14 cellular contexts compared by ENCODE assay signal in genomic region chr7:106887376-106887775, GRCh38. TPM values are rescaled to one million over a fixed set of nuclear protein-coding genes. Genes with fewer than 3 reads are reported as not detected.
DNase-seq lines count a peak whose midpoint lies in the region; ATAC-seq and TF ChIP-seq lines count a peak whose summit lies in the region.
"Had no signal": no experiment of that assay in that cellular context is flagged by ENCODE, and none has a peak within 500 bp of the region (broad histone marks: within the 10 kb centered on the region; RNA-seq: fewer than 3 reads in every experiment).

No MANE protein-coding gene starts in this region.

- ATAC-seq in activated CD8-positive, alpha-beta T cell treated with anti-CD3 and anti-CD28 coated beads for 36 hours: peak; percentile 47
- ATAC-seq in activated CD8-positive, alpha-beta T cell treated with anti-CD3 and anti-CD28 coated beads, Interleukin-2, amount 10 ng/mL, durations not matched to agents 7 days and 5 days: no peak
- ATAC-seq in GM21528 (IDR thresholded peaks at IDR 0.05; ENCODE audit: low FRiP score, unreplicated experiment): peak; percentile 59
- ATAC-seq in HG03108 (IDR thresholded peaks at IDR 0.05; ENCODE audit: unreplicated experiment): peak; percentile 72
- no peak for ATAC-seq in memory B cell (ENCODE audit: low read depth)
- ATAC-seq: naive thymus-derived CD4-positive, alpha-beta T cell; PC-3 had no signal

- POLR2A ChIA-PET in activated CD8-positive, alpha-beta T cell treated with anti-CD3 and anti-CD28 coated beads for 36 hours (lab: Charles Lee): interaction anchor here (1.0 kb wide), 1 partner anchor 10 kb away, joined by 3 read pairs; no protein-coding TSS in a partner anchor
- POLR2A ChIA-PET in activated CD8-positive, alpha-beta T cell treated with anti-CD3 and anti-CD28 coated beads, Interleukin-2, amount 10 ng/mL, durations not matched to agents 7 days and 5 days (lab: Charles Lee): no interaction called here

- CTCF ChIA-PET in activated CD8-positive, alpha-beta T cell treated with anti-CD3 and anti-CD28 coated beads for 36 hours (lab: Charles Lee): no interaction called here
- CTCF ChIA-PET in activated CD8-positive, alpha-beta T cell treated with anti-CD3 and anti-CD28 coated beads, Interleukin-2, amount 10 ng/mL, durations not matched to agents 7 days and 5 days (lab: Charles Lee): no interaction called here

- H3K9me3 Mint-ChIP-seq in activated CD8-positive, alpha-beta T cell treated with anti-CD3 and anti-CD28 coated beads for 36 hours: no peaks in the 10 kb centered on the region
- H3K9me3 Mint-ChIP-seq in activated CD8-positive, alpha-beta T cell treated with anti-CD3 and anti-CD28 coated beads, Interleukin-2, amount 10 ng/mL, durations not matched to agents 7 days and 5 days (ENCODE audit: insufficient read depth): no peaks in the 10 kb centered on the region
- no peaks in the 10 kb centered on the region for H3K9me3 Mint-ChIP-seq in memory B cell
- H3K9me3 Mint-ChIP-seq in type B pancreatic cell: peaks cover 4% of the 10 kb centered on the region
- H3K9me3 Mint-ChIP-seq in HFFc6: no peaks in the 10 kb centered on the region
- H3K9me3 Mint-ChIP-seq: naive thymus-derived CD4-positive, alpha-beta T cell had no signal

- H3K4me3 Mint-ChIP-seq in activated CD8-positive, alpha-beta T cell treated with anti-CD3 and anti-CD28 coated beads for 36 hours: no peak overlapping the region
- no peak overlapping the region for H3K4me3 Mint-ChIP-seq in activated CD8-positive, alpha-beta T cell treated with anti-CD3 and anti-CD28 coated beads, Interleukin-2, amount 10 ng/mL, durations not matched to agents 7 days and 5 days
- H3K4me3 Mint-ChIP-seq in memory B cell (no peak overlapping the region), type B pancreatic cell (no peak overlapping the region), HFFc6 (no peak overlapping the region)
- H3K4me3 Mint-ChIP-seq: naive thymus-derived CD4-positive, alpha-beta T cell had no signal

- DNase-seq in activated CD8-positive, alpha-beta T cell treated with anti-CD3 and anti-CD28 coated beads for 36 hours: no peak
- DNase-seq in activated CD8-positive, alpha-beta T cell treated with anti-CD3 and anti-CD28 coated beads, Interleukin-2, amount 10 ng/mL, durations not matched to agents 7 days and 5 days: no peak
- DNase-seq in memory B cell (ENCODE audit: low spot score in 2 of 2) (no peak), NCI-H1417 (lab: John Stamatoyannopoulos, UW) (no peak), type B pancreatic cell (ENCODE audit: extremely low spot score, unreplicated experiment) (no peak), HFFc6 (no peak)
- DNase-seq: caudate nucleus; DMS79; kidney; naive thymus-derived CD4-positive, alpha-beta T cell; PC-3 had no signal

- H3K27me3 Mint-ChIP-seq in activated CD8-positive, alpha-beta T cell treated with anti-CD3 and anti-CD28 coated beads for 36 hours: no peaks in the 10 kb centered on the region
- H3K27me3 Mint-ChIP-seq in activated CD8-positive, alpha-beta T cell treated with anti-CD3 and anti-CD28 coated beads, Interleukin-2, amount 10 ng/mL, durations not matched to agents 7 days and 5 days (ENCODE audit: low read depth): no peaks in the 10 kb centered on the region
- H3K27me3 Mint-ChIP-seq in memory B cell (no peaks in the 10 kb centered on the region), type B pancreatic cell (no peaks in the 10 kb centered on the region), HFFc6 (ENCODE audit: insufficient read depth) (peaks cover 25% of the 10 kb centered on the region)
- H3K27me3 Mint-ChIP-seq: naive thymus-derived CD4-positive, alpha-beta T cell had no signal

- peak overlapping the region; percentile 39 for H3K27ac Mint-ChIP-seq in activated CD8-positive, alpha-beta T cell treated with anti-CD3 and anti-CD28 coated beads for 36 hours
- no peak overlapping the region for H3K27ac Mint-ChIP-seq in activated CD8-positive, alpha-beta T cell treated with anti-CD3 and anti-CD28 coated beads, Interleukin-2, amount 10 ng/mL, durations not matched to agents 7 days and 5 days
- peak overlapping the region; percentile 33 for H3K27ac Mint-ChIP-seq in memory B cell
- H3K27ac Mint-ChIP-seq in type B pancreatic cell: no peak overlapping the region
- no peak overlapping the region for H3K27ac Mint-ChIP-seq in HFFc6

- TF ChIP-seq CTCF in activated CD8-positive, alpha-beta T cell treated with anti-CD3 and anti-CD28 coated beads for 36 hours (IDR thresholded peaks at IDR 0.05): no peak
- TF ChIP-seq CTCF in type B pancreatic cell (conservative IDR thresholded peaks at IDR 0.05) (no peak), HFFc6 (IDR thresholded peaks at IDR 0.05) (no peak)

- intact Hi-C loops in activated CD8-positive, alpha-beta T cell treated with anti-CD3 and anti-CD28 coated beads for 36 hours (cut with micrococcal nuclease): no loop called here

- H3K36me3 Mint-ChIP-seq in activated CD8-positive, alpha-beta T cell treated with anti-CD3 and anti-CD28 coated beads for 36 hours (ENCODE audit: low read depth): peaks cover 73% of the 10 kb centered on the region
- peaks cover 89% of the 10 kb centered on the region for H3K36me3 Mint-ChIP-seq in activated CD8-positive, alpha-beta T cell treated with anti-CD3 and anti-CD28 coated beads, Interleukin-2, amount 10 ng/mL, durations not matched to agents 7 days and 5 days (ENCODE audit: low read depth)
- H3K36me3 Mint-ChIP-seq in memory B cell (peaks cover 74% of the 10 kb centered on the region), type B pancreatic cell (no peaks in the 10 kb centered on the region), HFFc6 (ENCODE audit: low read depth) (no peaks in the 10 kb centered on the region)

- peaks cover 24% of the 10 kb centered on the region for H3K4me1 Mint-ChIP-seq in activated CD8-positive, alpha-beta T cell treated with anti-CD3 and anti-CD28 coated beads for 36 hours (ENCODE audit: low read depth)
- H3K4me1 Mint-ChIP-seq in activated CD8-positive, alpha-beta T cell treated with anti-CD3 and anti-CD28 coated beads, Interleukin-2, amount 10 ng/mL, durations not matched to agents 7 days and 5 days (ENCODE audit: low read depth): no peaks in the 10 kb centered on the region
- H3K4me1 Mint-ChIP-seq in memory B cell (peaks cover 26% of the 10 kb centered on the region), type B pancreatic cell (ENCODE audit: unreplicated experiment) (peaks cover 3% of the 10 kb centered on the region), HFFc6 (ENCODE audit: low read depth) (no peaks in the 10 kb centered on the region)

RNA-seq across cellular contexts. Expression of gene PIK3CG, which starts 22.3 kb away (rescaled TPM):
- total RNA-seq in activated CD8-positive, alpha-beta T cell treated with anti-CD3 and anti-CD28 coated beads for 36 hours: 10 to 100 TPM; 26.8 to 27.0 TPM
- 10 to 100 TPM; 53.1 to 55.6 TPM for total RNA-seq in activated CD8-positive, alpha-beta T cell treated with anti-CD3 and anti-CD28 coated beads, Interleukin-2, amount 10 ng/mL, durations not matched to agents 7 days and 5 days
- total RNA-seq in type B pancreatic cell (ENCODE audit: low replicate concordance): not detected in 2 replicates
- total RNA-seq in HFFc6 (2021; fragmentation: NEBNext Ultra II Directional; extraction: Animal tissue kit (Norgen Biotek cat#: 25700)): not detected
- total RNA-seq: fibroblast of lung, PC-3 had no signal

Comparison
In these comparisons a context has a peak if more than half of its experiments do, and no peak if none do; other contexts are left out.
1. ATAC-seq: peak in activated CD8-positive, alpha-beta T cell treated with anti-CD3 and anti-CD28 coated beads for 36 hours (single experiment), GM21528 (single experiment) and HG03108 (single experiment); none in activated CD8-positive, alpha-beta T cell treated with anti-CD3 and anti-CD28 coated beads, Interleukin-2, amount 10 ng/mL, durations not matched to agents 7 days and 5 days (single experiment) and memory B cell (single experiment).
2. H3K27ac Mint-ChIP-seq: peak in activated CD8-positive, alpha-beta T cell treated with anti-CD3 and anti-CD28 coated beads for 36 hours (single experiment) and memory B cell (single experiment); none in activated CD8-positive, alpha-beta T cell treated with anti-CD3 and anti-CD28 coated beads, Interleukin-2, amount 10 ng/mL, durations not matched to agents 7 days and 5 days (single experiment), type B pancreatic cell (single experiment) and HFFc6 (single experiment).
3. RNA of gene PIK3CG, which starts 22.3 kb away (total RNA-seq): 53.1 to 55.6 TPM in activated CD8-positive, alpha-beta T cell treated with anti-CD3 and anti-CD28 coated beads, Interleukin-2, amount 10 ng/mL, durations not matched to agents 7 days and 5 days and 26.8 to 27.0 TPM in activated CD8-positive, alpha-beta T cell treated with anti-CD3 and anti-CD28 coated beads for 36 hours; not detected in type B pancreatic cell and not detected in HFFc6; every median in the first group is over 10 times any median in the second.